ENCODE assay signal across 8 cellular contexts in the genomic region with DNA sequence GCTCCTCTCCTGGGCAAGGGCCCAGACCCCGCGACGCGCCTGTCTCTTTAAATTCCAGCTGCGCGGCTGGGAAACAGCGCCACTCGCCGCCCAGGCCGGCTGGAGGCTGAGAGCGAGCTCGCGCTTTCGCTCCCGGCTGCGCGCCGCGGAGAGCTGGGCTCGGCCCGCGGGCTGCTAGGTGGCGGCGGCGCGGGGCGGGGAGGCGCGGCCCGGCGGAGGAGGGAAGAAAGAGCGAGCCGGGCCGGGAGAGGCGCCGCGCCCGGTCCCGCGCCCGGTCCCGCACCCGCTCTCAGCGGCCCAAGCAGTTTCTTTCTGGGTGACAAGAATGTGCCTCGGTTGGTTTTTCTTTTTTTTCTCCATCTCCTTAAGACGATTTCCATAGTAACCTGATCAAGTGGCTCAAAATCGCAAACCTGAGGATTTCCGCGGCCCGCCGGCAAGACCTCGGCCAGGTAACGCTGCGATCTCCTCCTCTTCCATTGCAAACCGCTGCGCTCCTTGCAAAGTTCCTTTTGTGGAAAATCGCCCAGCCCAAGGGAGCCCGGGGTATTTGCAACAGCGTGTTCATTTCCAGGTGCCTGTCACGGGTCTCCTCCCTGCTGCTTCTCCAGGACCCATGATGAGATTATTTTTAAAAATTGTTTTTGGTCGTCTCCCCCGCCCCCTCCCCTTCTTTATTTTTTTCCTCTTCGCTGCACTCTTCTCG.
DNase-seq lines count a peak whose midpoint lies in the region; ATAC-seq and TF ChIP-seq lines count a peak whose summit lies in the region.

No MANE protein-coding gene starts in this region.

- POLR2A ChIA-PET in CD8-positive, alpha-beta memory T cell (lab: Charles Lee), result no interaction called here

- ATAC-seq in GM19023 (IDR thresholded peaks at IDR 0.05; ENCODE audit: unreplicated experiment) (peak; percentile 95), HG03097 (IDR thresholded peaks at IDR 0.05; ENCODE audit: low FRiP score, unreplicated experiment) (peak; percentile 89)

- H3K27ac ChIP-seq in CD8-positive, alpha-beta memory T cell (ENCODE audit: low read depth, low read length), result no peak overlapping the region
- H3K27ac ChIP-seq in neural progenitor cell, result no peak overlapping the region
- H3K27ac ChIP-seq in vagina, result peak overlapping the region; percentile 64

- no peaks in the 10 kb centered on the region for H3K36me3 Mint-ChIP-seq in CD8-positive, alpha-beta memory T cell
- H3K36me3 Mint-ChIP-seq in activated T-helper 1 cell treated with anti-CD3 and anti-CD28 coated beads, Interleukin-12 subunit alpha, Interleukin-12 subunit beta, Interleukin-2, Interleukin-4 antibody, amounts not matched to agents 30 ng/mL and 10 ng/mL and 1 ng/mL, durations not matched to agents 14 hours and 24 hours and 36 hours (ENCODE audit: low read depth), result peaks cover 3% of the 10 kb centered on the region
- no peaks in the 10 kb centered on the region for H3K36me3 Mint-ChIP-seq in neural progenitor cell

- CTCF ChIA-PET in CD8-positive, alpha-beta memory T cell (lab: Charles Lee), result no interaction called here

- TF ChIP-seq CTCF in neural progenitor cell (IDR thresholded peaks at IDR 0.05), result peak; percentile 57
- TF ChIP-seq CTCF in vagina (IDR thresholded peaks at IDR 0.05), result no peak

- H3K9ac ChIP-seq in neural progenitor cell, result no peak overlapping the region

- H3K27me3 ChIP-seq in CD8-positive, alpha-beta memory T cell (ENCODE audit: insufficient read depth, low read length, poor library complexity, severe bottlenecking), result peaks cover 4% of the 10 kb centered on the region
- peaks cover 41% of the 10 kb centered on the region for H3K27me3 ChIP-seq in neural progenitor cell
- no peaks in the 10 kb centered on the region for H3K27me3 ChIP-seq in vagina

- H3K9me3 Mint-ChIP-seq in CD8-positive, alpha-beta memory T cell, result peaks cover 0 to 3% (median 0%) of the 10 kb centered on the region in 5 donors
- no peaks in the 10 kb centered on the region for H3K9me3 Mint-ChIP-seq in activated T-helper 1 cell treated with anti-CD3 and anti-CD28 coated beads, Interleukin-12 subunit alpha, Interleukin-12 subunit beta, Interleukin-2, Interleukin-4 antibody, amounts not matched to agents 30 ng/mL and 10 ng/mL and 1 ng/mL, durations not matched to agents 14 hours and 24 hours and 36 hours
- no peaks in the 10 kb centered on the region for H3K9me3 Mint-ChIP-seq in neural progenitor cell

- H3K9me3 ChIP-seq in CD8-positive, alpha-beta memory T cell (ENCODE audit: low read length), result no peaks in the 10 kb centered on the region
- H3K9me3 ChIP-seq in neural progenitor cell (ENCODE audit: low read depth) (no peaks in the 10 kb centered on the region), vagina (no peaks in the 10 kb centered on the region)

- DNase-seq in CD8-positive, alpha-beta memory T cell, result no peak
- DNase-seq in NCI-H2227 treated with DMSO at 0.1 percent for 48 hours (lab: John Stamatoyannopoulos, UW) (peak; percentile 82), glomerular visceral epithelial cell (ENCODE audit: extremely low spot score) (peak; percentile 74), neural progenitor cell (ENCODE audit: low spot score) (peak; percentile 94), vagina (ENCODE audit: extremely low spot score in 2 of 2) (no peak)
- DNase-seq in activated T-helper 1 cell treated with anti-CD3 and anti-CD28 coated beads, Interleukin-12 subunit alpha, Interleukin-12 subunit beta, Interleukin-2, Interleukin-4 antibody, amounts not matched to agents 30 ng/mL and 10 ng/mL and 1 ng/mL, durations not matched to agents 14 hours and 24 hours and 36 hours (ENCODE audit: low spot score), result peak; percentile 7

- peak overlapping the region; percentile 97 for H3K4me2 ChIP-seq in neural progenitor cell

- intact Hi-C loops in activated T-helper 1 cell treated with anti-CD3 and anti-CD28 coated beads, Interleukin-12 subunit alpha, Interleukin-12 subunit beta, Interleukin-2, Interleukin-4 antibody, amounts not matched to agents 30 ng/mL and 10 ng/mL and 1 ng/mL, durations not matched to agents 14 hours and 24 hours and 36 hours (cut with micrococcal nuclease), result no loop called here
- intact Hi-C loops in vagina (cut with DNase I), result no loop called here

- H4K20me1 ChIP-seq in neural progenitor cell (ENCODE audit: low read depth), result no peaks in the 10 kb centered on the region

- H3K4me1 ChIP-seq in CD8-positive, alpha-beta memory T cell (ENCODE audit: insufficient read depth, low read length), result no peaks in the 10 kb centered on the region
- H3K4me1 ChIP-seq in neural progenitor cell, result peaks cover 10% of the 10 kb centered on the region
- H3K4me1 ChIP-seq in vagina, result peaks cover 8% of the 10 kb centered on the region

- peak overlapping the region; percentile 95 for H2AFZ ChIP-seq in neural progenitor cell (replicated peaks)

- no peaks in the 10 kb centered on the region for H3K36me3 ChIP-seq in CD8-positive, alpha-beta memory T cell (ENCODE audit: insufficient read depth, low read length)
- no peaks in the 10 kb centered on the region for H3K36me3 ChIP-seq in neural progenitor cell
- no peaks in the 10 kb centered on the region for H3K36me3 ChIP-seq in vagina

- no peaks in the 10 kb centered on the region for H3K79me2 ChIP-seq in neural progenitor cell (ENCODE audit: low read depth)

- no peak overlapping the region for H3K27ac Mint-ChIP-seq in CD8-positive, alpha-beta memory T cell
- no peak overlapping the region for H3K27ac Mint-ChIP-seq in activated T-helper 1 cell treated with anti-CD3 and anti-CD28 coated beads, Interleukin-12 subunit alpha, Interleukin-12 subunit beta, Interleukin-2, Interleukin-4 antibody, amounts not matched to agents 30 ng/mL and 10 ng/mL and 1 ng/mL, durations not matched to agents 14 hours and 24 hours and 36 hours
- peak overlapping the region; percentile 96 for H3K27ac Mint-ChIP-seq in neural progenitor cell

- H3F3A ChIP-seq in neural progenitor cell (ENCODE audit: low read depth), result peaks cover 11% of the 10 kb centered on the region

- H3K4me3 ChIP-seq in CD8-positive, alpha-beta memory T cell (ENCODE audit: low read length), result no peak overlapping the region
- H3K4me3 ChIP-seq in neural progenitor cell (peak overlapping the region; percentile 82), vagina (peak overlapping the region; percentile 53 to 54)

- H3K4me1 Mint-ChIP-seq in CD8-positive, alpha-beta memory T cell, result peaks cover 6 to 18% (median 8%) of the 10 kb centered on the region in 3 donors
- peaks cover 6% of the 10 kb centered on the region for H3K4me1 Mint-ChIP-seq in activated T-helper 1 cell treated with anti-CD3 and anti-CD28 coated beads, Interleukin-12 subunit alpha, Interleukin-12 subunit beta, Interleukin-2, Interleukin-4 antibody, amounts not matched to agents 30 ng/mL and 10 ng/mL and 1 ng/mL, durations not matched to agents 14 hours and 24 hours and 36 hours (ENCODE audit: low read depth)
- peaks cover 31% of the 10 kb centered on the region for H3K4me1 Mint-ChIP-seq in neural progenitor cell

- no peak for TF ChIP-seq POLR2A in vagina (IDR thresholded peaks at IDR 0.05)

- peak overlapping the region in 4 of 7 donors; percentile 37 to 55 (median 45) for H3K4me3 Mint-ChIP-seq in CD8-positive, alpha-beta memory T cell
- H3K4me3 Mint-ChIP-seq in activated T-helper 1 cell treated with anti-CD3 and anti-CD28 coated beads, Interleukin-12 subunit alpha, Interleukin-12 subunit beta, Interleukin-2, Interleukin-4 antibody, amounts not matched to agents 30 ng/mL and 10 ng/mL and 1 ng/mL, durations not matched to agents 14 hours and 24 hours and 36 hours, result peak overlapping the region; percentile 59
- H3K4me3 Mint-ChIP-seq in neural progenitor cell, result peak overlapping the region; percentile 99

- peaks cover 26 to 58% of the 10 kb centered on the region in 2 donors for H3K27me3 Mint-ChIP-seq in CD8-positive, alpha-beta memory T cell
- peaks cover 46% of the 10 kb centered on the region for H3K27me3 Mint-ChIP-seq in activated T-helper 1 cell treated with anti-CD3 and anti-CD28 coated beads, Interleukin-12 subunit alpha, Interleukin-12 subunit beta, Interleukin-2, Interleukin-4 antibody, amounts not matched to agents 30 ng/mL and 10 ng/mL and 1 ng/mL, durations not matched to agents 14 hours and 24 hours and 36 hours (ENCODE audit: insufficient read depth)
- peaks cover 11% of the 10 kb centered on the region for H3K27me3 Mint-ChIP-seq in neural progenitor cell (ENCODE audit: insufficient read depth, low read depth)

Comparison
In these comparisons a context has a peak if more than half of its experiments do, and no peak if none do; other contexts are left out.
1. DNase-seq: peak in NCI-H2227 treated with DMSO at 0.1 percent for 48 hours (single experiment), activated T-helper 1 cell treated with anti-CD3 and anti-CD28 coated beads, Interleukin-12 subunit alpha, Interleukin-12 subunit beta, Interleukin-2, Interleukin-4 antibody, amounts not matched to agents 30 ng/mL and 10 ng/mL and 1 ng/mL, durations not matched to agents 14 hours and 24 hours and 36 hours (single experiment), glomerular visceral epithelial cell (single experiment) and neural progenitor cell (single experiment); none in CD8-positive, alpha-beta memory T cell (0 of 5) and vagina (0 of 2).
2. H3K4me3 Mint-ChIP-seq: peak in every context shown above with its lines; median percentile 99 in neural progenitor cell; 59 in activated T-helper 1 cell treated with anti-CD3 and anti-CD28 coated beads, Interleukin-12 subunit alpha, Interleukin-12 subunit beta, Interleukin-2, Interleukin-4 antibody, amounts not matched to agents 30 ng/mL and 10 ng/mL and 1 ng/mL, durations not matched to agents 14 hours and 24 hours and 36 hours; 45 in CD8-positive, alpha-beta memory T cell.